Comparison of ENCODE assay signal across 20 cellular contexts in genomic region chr5:174282391-174282790, GRCh38.
"Had no signal": no experiment of that assay in that cellular context is flagged by ENCODE, and none has a peak within 500 bp of the region (broad histone marks: within the 10 kb centered on the region; RNA-seq: fewer than 3 reads in every experiment).

No MANE protein-coding gene starts in this region.

- DNase-seq: kidney; left colon; left lung; lower lobe of right lung; mammary epithelial cell; mesenchymal stem cell; naive thymus-derived CD8-positive, alpha-beta T cell; ovary; right lobe of liver; stimulated activated CD4-positive, alpha-beta T cell treated with anti-CD3 and anti-CD28 coated beads, Interleukin-1b, Interleukin-23, amount 100 ng/mL, for 48 hours; stimulated activated CD4-positive, alpha-beta T cell treated with anti-CD3 and anti-CD28 coated beads, Interleukin-2, amount 100 ng/mL, for 48 hours; stimulated activated CD4-positive, alpha-beta T cell treated with anti-CD3 and anti-CD28 coated beads, Interleukin-4, amount 100 ng/mL, for 4 hours; stimulated activated CD8-positive, alpha-beta memory T cell treated with anti-CD3 and anti-CD28 coated beads, Interleukin-4, amount 100 ng/mL, for 48 hours; stimulated activated naive CD4-positive, alpha-beta T cell treated with Interleukin-2 at 50 U/mL for 16 hours; stimulated activated naive CD8-positive, alpha-beta T cell treated with anti-CD3 and anti-CD28 coated beads, Interleukin-15, amount 100 ng/mL, for 72 hours; uterus had no signal

- H3K4me3 Mint-ChIP-seq: naive thymus-derived CD8-positive, alpha-beta T cell; nephron; stimulated activated memory B cell treated with anti-CD40 and anti-IgM and Interleukin-4, amounts not matched to agents 10 μg/mL and 1 μg/mL and 100 μg/mL, for 72 hours; stimulated activated naive CD8-positive, alpha-beta T cell treated with anti-CD3 and anti-CD28 coated beads, Interleukin-15, amount 100 ng/mL, for 72 hours; type B pancreatic cell had no signal

- H3K4me1 Mint-ChIP-seq: nephron; stimulated activated memory B cell treated with anti-CD40 and anti-IgM and Interleukin-4, amounts not matched to agents 10 μg/mL and 1 μg/mL and 100 μg/mL, for 72 hours; stimulated activated naive CD8-positive, alpha-beta T cell treated with anti-CD3 and anti-CD28 coated beads, Interleukin-15, amount 100 ng/mL, for 72 hours had no signal

- H3K36me3 Mint-ChIP-seq: stimulated activated memory B cell treated with anti-CD40 and anti-IgM and Interleukin-4, amounts not matched to agents 10 μg/mL and 1 μg/mL and 100 μg/mL, for 72 hours; type B pancreatic cell had no signal

- H3K9me3 Mint-ChIP-seq: type B pancreatic cell had no signal

- ATAC-seq: left colon; left lung; lower lobe of right lung; naive thymus-derived CD8-positive, alpha-beta T cell; right lobe of liver; stimulated activated memory B cell treated with anti-CD40 and anti-IgM and Interleukin-4, amounts not matched to agents 10 μg/mL and 1 μg/mL and 100 μg/mL, for 72 hours; stimulated activated naive CD8-positive, alpha-beta T cell treated with anti-CD3 and anti-CD28 coated beads, Interleukin-15, amount 100 ng/mL, for 72 hours had no signal

- H3K27ac Mint-ChIP-seq: naive thymus-derived CD8-positive, alpha-beta T cell; nephron; progenitor cell of endocrine pancreas; stimulated activated memory B cell treated with anti-CD40 and anti-IgM and Interleukin-4, amounts not matched to agents 10 μg/mL and 1 μg/mL and 100 μg/mL, for 72 hours; stimulated activated naive CD8-positive, alpha-beta T cell treated with anti-CD3 and anti-CD28 coated beads, Interleukin-15, amount 100 ng/mL, for 72 hours; type B pancreatic cell had no signal
